31 cellular contexts compared by ENCODE assay signal in the genomic region with DNA sequence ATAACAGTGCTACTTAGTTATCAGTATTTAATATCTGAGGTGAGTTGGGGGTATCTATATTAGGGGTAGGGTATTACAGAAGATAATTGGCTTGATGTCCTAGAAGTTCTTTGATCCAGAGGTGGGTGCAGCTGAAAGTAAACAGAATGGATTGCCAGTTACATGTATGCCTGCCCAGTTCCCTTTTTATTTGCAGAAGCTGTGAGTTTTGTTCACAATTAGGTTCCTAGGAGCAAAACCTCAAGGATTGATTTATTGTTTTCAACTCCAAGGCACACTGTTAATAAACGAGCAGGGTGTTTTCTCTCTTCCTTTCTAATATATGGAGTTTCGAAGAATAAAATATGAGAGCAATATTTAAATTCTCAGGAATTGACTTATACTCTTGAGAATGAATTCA.
A peak's percentile ranks its signal among the peaks of the same experiment; 100 is the strongest.
DNase-seq lines count a peak whose midpoint lies in the region; ATAC-seq, FAIRE-seq and TF ChIP-seq lines count a peak whose summit lies in the region.
"Had no signal": no experiment of that assay in that cellular context is flagged by ENCODE, and none has a peak within 500 bp of the region (broad histone marks: within the 10 kb centered on the region; RNA-seq: fewer than 3 reads in every experiment).

No MANE protein-coding gene starts in this region.

- H3K27me3 ChIP-seq in HepG2 (ENCODE audit: control insufficient read depth in 1 of 2, insufficient read depth in 2 of 2, low read length in 2 of 2) = no peaks in the 10 kb centered on the region
- H3K27me3 ChIP-seq in right lobe of liver = no peaks in the 10 kb centered on the region
- no peaks in the 10 kb centered on the region for H3K27me3 ChIP-seq in GM12878 (replicated peaks in 1 of 2; ENCODE audit: control insufficient read depth in 2 of 2, insufficient read depth in 2 of 2, low read length in 1 of 2)
- H3K27me3 ChIP-seq: gastrocnemius medialis had no signal

- H3K9me3 ChIP-seq in HepG2 (ENCODE audit: low read length) (no peaks in the 10 kb centered on the region), right lobe of liver (no peaks in the 10 kb centered on the region), GM12878 (replicated peaks; ENCODE audit: control insufficient read depth, insufficient read depth, low read length) (no peaks in the 10 kb centered on the region)
- H3K9me3 ChIP-seq: gastrocnemius medialis had no signal

- SMC1A ChIA-PET in GM12878 (lab: Charles Lee; ENCODE audit: uncharacterized antibody, unreplicated experiment) = no interaction called here

- no peak for TF ChIP-seq EP300 in HepG2 (IDR thresholded peaks at IDR 0.05; ENCODE audit: low read depth in 2 of 2, low read length in 2 of 2)
- TF ChIP-seq EP300 in HepG2 (CRISPR knock-in tag; IDR thresholded peaks at IDR 0.05; ENCODE audit: borderline replicate concordance) = no peak
- no peak for TF ChIP-seq EP300 in GM12878 (IDR thresholded peaks at IDR 0.05; ENCODE audit: borderline replicate concordance in 1 of 2, control insufficient read depth in 1 of 2, low read depth in 2 of 2, low read length in 2 of 2)

- H3K4me1 ChIP-seq in HepG2 (ENCODE audit: insufficient read depth, low read length) (peaks cover 24% of the 10 kb centered on the region), right lobe of liver (no peaks in the 10 kb centered on the region), GM12878 (ENCODE audit: control insufficient read depth, insufficient read depth, low read length) (no peaks in the 10 kb centered on the region)
- H3K4me1 ChIP-seq: gastrocnemius medialis had no signal

- H3K36me3 ChIP-seq in HepG2 (replicated peaks in 1 of 2; ENCODE audit: control insufficient read depth in 1 of 2, insufficient read depth in 2 of 2, low read length in 2 of 2) (peaks cover 24 to 68% of the 10 kb centered on the region in 2 experiments), right lobe of liver (peaks cover 0 to 35% (median 20%) of the 10 kb centered on the region in 4 donors), GM12878 (ENCODE audit: control insufficient read depth in 2 of 2, insufficient read depth in 2 of 2, low read length in 1 of 2) (peaks cover 9 to 52% of the 10 kb centered on the region in 2 experiments)

- no peak overlapping the region for H2AFZ ChIP-seq in HepG2 (ENCODE audit: low read length)
- H2AFZ ChIP-seq in GM12878 (ENCODE audit: control insufficient read depth, low read depth, low read length) = no peak overlapping the region

- intact Hi-C loops in HepG2 (cut with micrococcal nuclease; ENCODE audit: unreplicated experiment) = no loop called here
- intact Hi-C loops in right lobe of liver (cut with DNase I) = no loop called here
- intact Hi-C loops in GM12878 (cut with micrococcal nuclease; ENCODE audit: unreplicated experiment) = no loop called here

- TF ChIP-seq CTCF in HepG2 (CRISPR knock-in tag; IDR thresholded peaks at IDR 0.05) = no peak
- no peak for TF ChIP-seq CTCF in right lobe of liver (IDR thresholded peaks at IDR 0.05)
- TF ChIP-seq CTCF in GM12878 (IDR thresholded peaks at IDR 0.05 in 2 of 3, conservative IDR thresholded peaks at IDR 0.05 in 1 of 3; ENCODE audit: control insufficient read depth in 2 of 3, extremely low read depth in 1 of 3, insufficient read depth in 1 of 3, low read depth in 3 of 3, low read length in 3 of 3) = no peak

- RAD21 ChIA-PET in GM12878 (lab: Charles Lee; ENCODE audit: unreplicated experiment) = interaction anchor here (0.5 kb wide), 1 partner anchor 767 kb away, joined by 3 read pairs; no protein-coding TSS in a partner anchor

- DNase-seq in HepG2 (ENCODE audit: low spot score) (no peak), right lobe of liver (no peak), NOMO-1 (lab: John Stamatoyannopoulos, UW; ENCODE audit: unreplicated experiment in 2 of 2) (peak; percentile 84 to 93), GM12878 (ENCODE audit: low read depth, low spot score) (no peak), pons (ENCODE audit: low spot score) (no peak)
- DNase-seq in stimulated activated naive B cell treated with anti-CD40 and anti-IgM and Interleukin-4, amounts not matched to agents 10 μg/mL and 1 μg/mL and 100 μg/mL, for 72 hours = no peak
- no peak for DNase-seq in activated CD4-positive, alpha-beta T cell treated with anti-CD3 and anti-CD28 coated beads for 48 hours
- DNase-seq: activated CD4-positive, alpha-beta T cell treated with anti-CD3 and anti-CD28 coated beads, Interleukin-2, amount 50 U/mL, for 4 hours; activated CD4-positive, CD25-positive, alpha-beta regulatory T cell; activated CD8-positive, alpha-beta memory T cell treated with anti-CD3 and anti-CD28 coated beads, Interleukin-2, amount 10 ng/mL, durations not matched to agents 7 days and 5 days; activated naive CD4-positive, alpha-beta T cell treated with anti-CD3 and anti-CD28 coated beads, Interleukin-2, amount 10 ng/mL, durations not matched to agents 7 days and 5 days; amniotic stem cell; gastrocnemius medialis; H9; natural killer cell; NCI-H1092 treated with DMSO at 0.1 percent for 48 hours; NCI-H1930; NCI-H226; NCI-H526 treated with DMSO at 0.1 percent for 48 hours; NK-92 treated with Interleukin-12 subunit alpha and Interleukin-12 subunit beta, amount 100 ng/mL, for 24 hours; SIG-M5; stimulated activated CD4-positive, alpha-beta T cell treated with anti-CD3 and anti-CD28 coated beads, Interleukin-15, amount 100 ng/mL, for 24 hours; stimulated activated CD4-positive, alpha-beta T cell treated with anti-CD3 and anti-CD28 coated beads, Interleukin-4, amount 100 ng/mL, for 4 hours; substantia nigra; trophoblast cell had no signal

- H3K27me3 Mint-ChIP-seq in stimulated activated naive B cell treated with anti-CD40 and anti-IgM and Interleukin-4, amounts not matched to agents 10 μg/mL and 1 μg/mL and 100 μg/mL, for 72 hours = no peaks in the 10 kb centered on the region
- H3K27me3 Mint-ChIP-seq: activated CD8-positive, alpha-beta memory T cell treated with anti-CD3 and anti-CD28 coated beads, Interleukin-2, amount 10 ng/mL, durations not matched to agents 7 days and 5 days; activated naive CD4-positive, alpha-beta T cell treated with anti-CD3 and anti-CD28 coated beads, Interleukin-2, amount 10 ng/mL, durations not matched to agents 7 days and 5 days; brain; stimulated activated memory B cell treated with anti-CD40 and anti-IgM and Interleukin-4, amounts not matched to agents 10 μg/mL and 1 μg/mL and 100 μg/mL, for 72 hours had no signal

- CTCF ChIA-PET in HepG2 (lab: Yijun Ruan, JAX; ENCODE audit: low intra/inter-chr PET ratio, low total read pairs) = no interaction called here
- CTCF ChIA-PET in GM12878 (lab: Yijun Ruan, JAX) = no interaction called here

- peaks cover 12 to 19% of the 10 kb centered on the region in 2 donors for H3K4me1 Mint-ChIP-seq in stimulated activated naive B cell treated with anti-CD40 and anti-IgM and Interleukin-4, amounts not matched to agents 10 μg/mL and 1 μg/mL and 100 μg/mL, for 72 hours
- H3K4me1 Mint-ChIP-seq: activated CD8-positive, alpha-beta memory T cell treated with anti-CD3 and anti-CD28 coated beads, Interleukin-2, amount 10 ng/mL, durations not matched to agents 7 days and 5 days; activated naive CD4-positive, alpha-beta T cell treated with anti-CD3 and anti-CD28 coated beads, Interleukin-2, amount 10 ng/mL, durations not matched to agents 7 days and 5 days had no signal

- no peak overlapping the region for H3K4me3 ChIP-seq in HepG2 (replicated peaks in 1 of 3; ENCODE audit: insufficient read depth in 1 of 3, low read depth in 2 of 3, low read length in 3 of 3)
- no peak overlapping the region for H3K4me3 ChIP-seq in right lobe of liver
- H3K4me3 ChIP-seq in GM12878 = no peak overlapping the region
- H3K4me3 ChIP-seq: gastrocnemius medialis had no signal

- TF ChIP-seq RAD21 in HepG2 (CRISPR knock-in tag; IDR thresholded peaks at IDR 0.05) (no peak), GM12878 (IDR thresholded peaks at IDR 0.05; ENCODE audit: insufficient read depth, low read depth, low read length) (no peak)

- H3K36me3 Mint-ChIP-seq in stimulated activated naive B cell treated with anti-CD40 and anti-IgM and Interleukin-4, amounts not matched to agents 10 μg/mL and 1 μg/mL and 100 μg/mL, for 72 hours = peaks cover 40 to 58% of the 10 kb centered on the region in 2 donors

- no peak overlapping the region for H3K4me3 Mint-ChIP-seq in stimulated activated naive B cell treated with anti-CD40 and anti-IgM and Interleukin-4, amounts not matched to agents 10 μg/mL and 1 μg/mL and 100 μg/mL, for 72 hours
- H3K4me3 Mint-ChIP-seq: activated CD8-positive, alpha-beta memory T cell treated with anti-CD3 and anti-CD28 coated beads, Interleukin-2, amount 10 ng/mL, durations not matched to agents 7 days and 5 days; activated naive CD4-positive, alpha-beta T cell treated with anti-CD3 and anti-CD28 coated beads, Interleukin-2, amount 10 ng/mL, durations not matched to agents 7 days and 5 days; activated T-helper 1 cell treated with anti-CD3 and anti-CD28 coated beads, Interleukin-12 subunit alpha, Interleukin-12 subunit beta, Interleukin-2, Interleukin-4 antibody, amounts not matched to agents 30 ng/mL and 10 ng/mL and 1 ng/mL, durations not matched to agents 14 hours and 24 hours and 36 hours; brain; H9; natural killer cell; stimulated activated memory B cell treated with anti-CD40 and anti-IgM and Interleukin-4, amounts not matched to agents 10 μg/mL and 1 μg/mL and 100 μg/mL, for 72 hours had no signal

- BruUV-seq in HepG2 (replicated peaks; lab: Mats Ljungman, UMichigan) (no TSS peak), GM12878 (replicated peaks; lab: Mats Ljungman, UMichigan) (no TSS peak)

- H3K27ac Mint-ChIP-seq in stimulated activated naive B cell treated with anti-CD40 and anti-IgM and Interleukin-4, amounts not matched to agents 10 μg/mL and 1 μg/mL and 100 μg/mL, for 72 hours = peak overlapping the region; percentile 31
- H3K27ac Mint-ChIP-seq: activated CD8-positive, alpha-beta memory T cell treated with anti-CD3 and anti-CD28 coated beads, Interleukin-2, amount 10 ng/mL, durations not matched to agents 7 days and 5 days; activated naive CD4-positive, alpha-beta T cell treated with anti-CD3 and anti-CD28 coated beads, Interleukin-2, amount 10 ng/mL, durations not matched to agents 7 days and 5 days; activated T-helper 1 cell treated with anti-CD3 and anti-CD28 coated beads, Interleukin-12 subunit alpha, Interleukin-12 subunit beta, Interleukin-2, Interleukin-4 antibody, amounts not matched to agents 30 ng/mL and 10 ng/mL and 1 ng/mL, durations not matched to agents 14 hours and 24 hours and 36 hours; brain; H9; stimulated activated memory B cell treated with anti-CD40 and anti-IgM and Interleukin-4, amounts not matched to agents 10 μg/mL and 1 μg/mL and 100 μg/mL, for 72 hours had no signal

- TF ChIP-seq POLR2A in HepG2 (IDR thresholded peaks at IDR 0.05; ENCODE audit: insufficient read depth in 1 of 2, low read depth in 2 of 2, low read length in 2 of 2) = no peak
- no peak for TF ChIP-seq POLR2A in right lobe of liver (IDR thresholded peaks at IDR 0.05)
- no peak for TF ChIP-seq POLR2A in GM12878 (IDR thresholded peaks at IDR 0.05; ENCODE audit: low read depth, low read length)

- H4K20me1 ChIP-seq in HepG2 (ENCODE audit: insufficient read depth, low read length) (no peaks in the 10 kb centered on the region), GM12878 (ENCODE audit: control insufficient read depth, insufficient read depth) (no peaks in the 10 kb centered on the region)

- 95% methylated on average over 2 of the region's 2 CpGs for WGBS in HepG2 (ENCODE audit: low lambda C conversion rate)
- WGBS in right lobe of liver (ENCODE audit: insufficient coverage, low coverage, low lambda C conversion rate, missing lambda C conversion rate) = 64% methylated on average over 2 of the region's 2 CpGs
- 80% methylated on average over 2 of the region's 2 CpGs for WGBS in GM12878 (ENCODE audit: insufficient coverage, insufficient replicate concordance, low lambda C conversion rate, missing lambda C conversion rate)

- POLR2A ChIA-PET in HepG2 (lab: Yijun Ruan, JAX) = no interaction called here
- POLR2A ChIA-PET in GM12878 (lab: Charles Lee) = interaction anchor here (0.6 kb wide), 1 partner anchor 152 kb away, joined by 3 read pairs; no protein-coding TSS in a partner anchor

- FAIRE-seq in HepG2 (lab: Jason Lieb, UNC) = peak; percentile 26
- FAIRE-seq in GM12878 (lab: Jason Lieb, UNC) = no peak
- FAIRE-seq: GM12892 had no signal

- in situ Hi-C loops in HepG2 (cut with HindIII; ENCODE audit: extremely low pct_ligation_motif_present, low pct_unique_long_range_greater_than_20kb) = no loop called here
- in situ Hi-C loops in GM12878 (cut with MboI) = no loop called here

- no peak overlapping the region for H3K9ac ChIP-seq in HepG2 (ENCODE audit: insufficient read depth, low read depth, low read length)
- H3K9ac ChIP-seq in GM12878 (ENCODE audit: control insufficient read depth, insufficient read depth, low read length) = no peak overlapping the region

- H3K4me2 ChIP-seq in HepG2 (ENCODE audit: low read depth, low read length) = no peak overlapping the region
- no peak overlapping the region for H3K4me2 ChIP-seq in GM12878 (ENCODE audit: control insufficient read depth, insufficient read depth)

- H3K79me2 ChIP-seq in HepG2 (ENCODE audit: insufficient read depth, low read length) = no peaks in the 10 kb centered on the region
- H3K79me2 ChIP-seq in GM12878 (ENCODE audit: control insufficient read depth, insufficient read depth, low read length) = no peaks in the 10 kb centered on the region

- H3K9me3 Mint-ChIP-seq in stimulated activated naive B cell treated with anti-CD40 and anti-IgM and Interleukin-4, amounts not matched to agents 10 μg/mL and 1 μg/mL and 100 μg/mL, for 72 hours = no peaks in the 10 kb centered on the region
- H3K9me3 Mint-ChIP-seq: activated naive CD4-positive, alpha-beta T cell treated with anti-CD3 and anti-CD28 coated beads, Interleukin-2, amount 10 ng/mL, durations not matched to agents 7 days and 5 days; activated T-helper 1 cell treated with anti-CD3 and anti-CD28 coated beads, Interleukin-12 subunit alpha, Interleukin-12 subunit beta, Interleukin-2, Interleukin-4 antibody, amounts not matched to agents 30 ng/mL and 10 ng/mL and 1 ng/mL, durations not matched to agents 14 hours and 24 hours and 36 hours; brain; H9; natural killer cell; stimulated activated memory B cell treated with anti-CD40 and anti-IgM and Interleukin-4, amounts not matched to agents 10 μg/mL and 1 μg/mL and 100 μg/mL, for 72 hours had no signal

- ATAC-seq in HepG2 (no peak), right lobe of liver (no peak), GM12878 (no peak), esophagus mucosa (no peak)
- no peak for ATAC-seq in stimulated activated naive B cell treated with anti-CD40 and anti-IgM and Interleukin-4, amounts not matched to agents 10 μg/mL and 1 μg/mL and 100 μg/mL, for 72 hours (replicated peaks)
- ATAC-seq: activated CD8-positive, alpha-beta memory T cell treated with anti-CD3 and anti-CD28 coated beads, Interleukin-2, amount 10 ng/mL, durations not matched to agents 7 days and 5 days; gastrocnemius medialis; natural killer cell; stimulated activated memory B cell treated with anti-CD40 and anti-IgM and Interleukin-4, amounts not matched to agents 10 μg/mL and 1 μg/mL and 100 μg/mL, for 72 hours had no signal

- H3K27ac ChIP-seq in HepG2 (ENCODE audit: extremely low read length, insufficient read depth, low read length) (no peak overlapping the region), right lobe of liver (no peak overlapping the region), GM12878 (ENCODE audit: control insufficient read depth, insufficient read depth) (no peak overlapping the region)
- H3K27ac ChIP-seq: gastrocnemius medialis, HL-60 had no signal

Comparison
In these comparisons a context has a peak if more than half of its experiments do, and no peak if none do; other contexts are left out.
1. DNase-seq: peak in NOMO-1 (2 of 2); none in HepG2 (single experiment), right lobe of liver (0 of 3), GM12878 (single experiment), stimulated activated naive B cell treated with anti-CD40 and anti-IgM and Interleukin-4, amounts not matched to agents 10 μg/mL and 1 μg/mL and 100 μg/mL, for 72 hours (single experiment), activated CD4-positive, alpha-beta T cell treated with anti-CD3 and anti-CD28 coated beads for 48 hours (single experiment) and pons (single experiment).